ENCODE assay signal across 8 cellular contexts in the genomic region with DNA sequence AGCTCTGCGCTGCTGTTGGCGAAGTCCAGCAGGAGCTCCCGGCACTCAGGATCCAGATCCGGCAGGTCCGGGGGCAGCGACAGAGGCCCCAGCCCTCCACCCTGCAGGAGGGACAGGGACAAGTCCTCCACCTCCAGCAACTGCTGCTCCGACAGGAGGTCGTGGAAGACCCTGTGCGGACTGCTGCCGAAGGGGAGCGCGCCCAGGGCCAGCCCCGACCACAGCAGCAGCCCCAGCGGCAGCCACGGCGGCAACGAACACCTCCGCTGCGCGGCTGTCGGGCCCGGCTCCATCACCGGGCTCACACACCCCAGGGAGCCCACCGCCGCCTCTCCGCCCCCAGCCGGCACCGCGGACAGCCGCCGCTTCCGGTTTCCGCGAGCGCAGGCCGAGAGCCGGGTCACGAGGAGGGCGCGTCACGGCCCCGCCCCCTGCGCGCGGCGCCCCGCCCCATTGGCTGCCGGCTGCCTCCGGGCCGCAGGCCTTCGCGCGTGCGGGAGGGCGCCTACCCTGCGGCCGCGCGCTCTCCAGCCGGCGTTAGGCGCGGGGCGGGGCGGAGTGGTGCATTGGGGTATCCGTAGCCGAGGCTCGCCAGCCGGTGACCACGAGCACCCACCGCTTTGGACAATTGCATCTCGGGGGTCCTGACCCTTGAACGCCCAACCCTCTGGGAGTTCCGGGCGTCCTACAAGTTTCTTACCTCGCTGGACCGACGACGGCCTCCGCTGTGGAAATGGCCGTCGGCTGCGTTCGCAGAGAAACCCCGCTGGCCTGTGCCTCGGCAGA. TPM values are rescaled to one million over a fixed set of nuclear protein-coding genes. Genes with fewer than 3 reads are reported as not detected.
A peak's percentile ranks its signal among the peaks of the same experiment; 100 is the strongest.
DNase-seq lines count a peak whose midpoint lies in the region; ATAC-seq and TF ChIP-seq lines count a peak whose summit lies in the region.

A gene with protein sequence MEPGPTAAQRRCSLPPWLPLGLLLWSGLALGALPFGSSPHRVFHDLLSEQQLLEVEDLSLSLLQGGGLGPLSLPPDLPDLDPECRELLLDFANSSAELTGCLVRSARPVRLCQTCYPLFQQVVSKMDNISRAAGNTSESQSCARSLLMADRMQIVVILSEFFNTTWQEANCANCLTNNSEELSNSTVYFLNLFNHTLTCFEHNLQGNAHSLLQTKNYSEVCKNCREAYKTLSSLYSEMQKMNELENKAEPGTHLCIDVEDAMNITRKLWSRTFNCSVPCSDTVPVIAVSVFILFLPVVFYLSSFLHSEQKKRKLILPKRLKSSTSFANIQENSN (minus strand): TSS at position 383 of the 786 bp plus-strand sequence. CDS start 90 bp downstream, at position 293.

- TF ChIP-seq CTCF in AG04450 (IDR thresholded peaks at IDR 0.05; ENCODE audit: low read depth, low read length), result no peak

- peak; percentile 94 for ATAC-seq in GM18907 (IDR thresholded peaks at IDR 0.05; ENCODE audit: unreplicated experiment)
- ATAC-seq in HG03139 (IDR thresholded peaks at IDR 0.05; ENCODE audit: unreplicated experiment), result peak; percentile 96

- peaks cover 2% of the 10 kb centered on the region for H3K27me3 ChIP-seq in AG04450 (ENCODE audit: control insufficient read depth, insufficient read depth, low read length)

- peak; percentile 41 for DNase-seq in AG04450 (ENCODE audit: low read depth, low spot score)
- DNase-seq in NCI-H345 treated with DMSO at 0.1 percent for 48 hours (lab: John Stamatoyannopoulos, UW; ENCODE audit: unreplicated experiment), result peak; percentile 84
- peak; percentile 84 for DNase-seq in activated CD4-positive, CD25-positive, alpha-beta regulatory T cell treated with anti-CD3 and anti-CD28 coated beads, Interleukin-2, amount 50 U/mL, for 16 hours (ENCODE audit: low read depth, low spot score)
- peak; percentile 92 for DNase-seq in central memory CD4-positive, alpha-beta T cell
- peak; percentile 95 for DNase-seq in islet precursor cell
- DNase-seq in stimulated activated CD4-positive, alpha-beta T cell treated with anti-CD3 and anti-CD28 coated beads, Interleukin-15, amount 100 ng/mL, for 1 hour (ENCODE audit: low read depth in 1 of 2, low spot score in 1 of 2), result peak; percentile 91 to 96

- POLR2A ChIA-PET in AG04450 (lab: Yijun Ruan, JAX), result no interaction called here

- H3K4me3 ChIP-seq in AG04450 (ENCODE audit: low read depth, low read length), result peak within 1 kb of the TSS; percentile 98

- CTCF ChIA-PET in AG04450 (lab: Charles Lee), result interaction anchor here (0.5 to 1.5 kb wide), 2 partner anchors 418 to 961 kb away, joined by 3 to 4 read pairs; no protein-coding TSS in a partner anchor

- no peaks in the 10 kb centered on the region; the same call in 1 of the 2 replicates for H3K9me3 ChIP-seq in AG04450 (ENCODE audit: control insufficient read depth, insufficient read depth, low read length)

- peak within 1 kb of the TSS; percentile 31 for H3K27ac ChIP-seq in AG04450 (ENCODE audit: low read depth, low read length)

RNA-seq across cellular contexts. Expression of the gene that starts here (rescaled TPM):
- polyA plus RNA-seq in AG04450 (2011; rRNA removed), result 28.0 and 35.2 TPM in 2 replicates
- polyA minus RNA-seq in AG04450 (2011; rRNA and poly(A)+ RNA removed), result 17.5 and 23.3 TPM in 2 replicates

Comparison
In these comparisons a context has a peak if more than half of its experiments do, and no peak if none do; other contexts are left out.
1. Peak in every context shown above with its lines: DNase-seq, ATAC-seq, H3K4me3 ChIP-seq and H3K27ac ChIP-seq.
2. DNase-seq: peak in every context shown above with its lines; median percentile 95 in islet precursor cell; 94 in stimulated activated CD4-positive, alpha-beta T cell treated with anti-CD3 and anti-CD28 coated beads, Interleukin-15, amount 100 ng/mL, for 1 hour; 92 in central memory CD4-positive, alpha-beta T cell; 84 in NCI-H345 treated with DMSO at 0.1 percent for 48 hours; 84 in activated CD4-positive, CD25-positive, alpha-beta regulatory T cell treated with anti-CD3 and anti-CD28 coated beads, Interleukin-2, amount 50 U/mL, for 16 hours; 41 in AG04450.